In the genomic region with DNA sequence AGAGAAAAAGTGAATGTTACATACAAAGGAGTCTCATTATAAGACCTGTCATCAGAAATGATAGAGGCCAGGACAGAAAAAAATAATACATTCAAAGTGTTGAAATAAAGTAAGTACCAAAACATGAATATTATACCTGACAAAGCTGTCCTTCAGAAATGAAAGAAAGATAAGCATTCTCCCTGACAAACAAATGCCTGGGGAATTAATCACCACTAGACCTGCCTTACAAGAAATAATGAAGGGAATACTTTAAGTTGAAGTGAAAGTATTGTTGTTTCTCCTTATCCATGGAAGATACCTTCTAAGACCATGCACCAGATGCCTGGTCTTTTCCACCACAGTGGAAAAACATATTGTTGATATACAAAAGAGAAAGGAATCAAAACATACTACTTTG, we compare ENCODE assay signal across 26 cellular contexts.
"Had no signal": no experiment of that assay in that cellular context is flagged by ENCODE, and none has a peak within 500 bp of the region (broad histone marks: within the 10 kb centered on the region; RNA-seq: fewer than 3 reads in every experiment).

No MANE protein-coding gene starts in this region.

- H3K27me3 ChIP-seq: ascending aorta had no signal

- H3K4me3 ChIP-seq: ascending aorta had no signal

- ATAC-seq: activated CD8-positive, alpha-beta memory T cell treated with anti-CD3 and anti-CD28 coated beads, Interleukin-2, amount 10 ng/mL, durations not matched to agents 7 days and 5 days; activated CD8-positive, alpha-beta T cell treated with anti-CD3 and anti-CD28 coated beads, Interleukin-2, amount 10 ng/mL, durations not matched to agents 7 days and 5 days; activated naive CD8-positive, alpha-beta T cell treated with anti-CD3 and anti-CD28 coated beads, Interleukin-2, amount 50 U/mL, for 24 hours had no signal

- H3K27ac ChIP-seq: ascending aorta, VCaP had no signal

- H3K4me1 ChIP-seq: ascending aorta had no signal

- DNase-seq: activated B cell treated with CpG ODN at 0.5 μM for 24 hours; activated CD4-positive, alpha-beta memory T cell treated with anti-CD3 and anti-CD28 coated beads for 36 hours; activated CD4-positive, alpha-beta T cell treated with anti-CD3 and anti-CD28 coated beads for 4 hours; activated CD4-positive, alpha-beta T cell treated with anti-CD3 and anti-CD28 coated beads, Interleukin-2, amount 10 ng/mL, durations not matched to agents 24 days and 14 days; activated CD4-positive, alpha-beta T cell treated with anti-CD3 and anti-CD28 coated beads, Interleukin-2, amount 50 U/mL, for 1 hour; activated CD4-positive, alpha-beta T cell treated with anti-CD3 and anti-CD28 coated beads, Interleukin-2, amount 50 U/mL, for 4 hours; activated CD4-positive, CD25-positive, alpha-beta regulatory T cell treated with anti-CD3 and anti-CD28 coated beads, Interleukin-2, amount 50 U/mL, for 72 hours; activated CD8-positive, alpha-beta memory T cell treated with anti-CD3 and anti-CD28 coated beads for 24 hours; activated CD8-positive, alpha-beta memory T cell treated with anti-CD3 and anti-CD28 coated beads, Interleukin-2, amount 10 ng/mL, durations not matched to agents 7 days and 5 days; activated CD8-positive, alpha-beta memory T cell treated with anti-CD3 and anti-CD28 coated beads, Interleukin-2, amount 50 U/mL, for 48 hours; activated CD8-positive, alpha-beta T cell treated with anti-CD3 and anti-CD28 coated beads, Interleukin-2, amount 10 ng/mL, durations not matched to agents 7 days and 5 days; activated effector memory CD4-positive, alpha-beta T cell treated with Interleukin-2 at 50 U/mL for 16 hours; activated gamma-delta T cell; activated naive CD4-positive, alpha-beta T cell treated with anti-CD3 and anti-CD28 coated beads, Interleukin-2, amount 10 ng/mL, durations not matched to agents 7 days and 5 days; activated naive CD4-positive, alpha-beta T cell treated with Interleukin-2 at 50 U/mL for 16 hours; activated naive CD8-positive, alpha-beta T cell treated with anti-CD3 and anti-CD28 coated beads, Interleukin-2, amount 10 ng/mL, durations not matched to agents 7 days and 5 days; activated naive CD8-positive, alpha-beta T cell treated with anti-CD3 and anti-CD28 coated beads, Interleukin-2, amount 50 U/mL, for 24 hours; activated T-cell treated with anti-CD3 and anti-CD28 coated beads, Interleukin-2, amount 50 U/mL, for 24 hours; activated T-cell treated with anti-CD3 and anti-CD28 coated beads, Interleukin-2, amount 50 U/mL, for 48 hours; amygdala; anterior cingulate cortex; central memory CD4-positive, alpha-beta T cell; T-helper 2 cell; T-helper 9 cell had no signal

- H3K36me3 ChIP-seq: ascending aorta had no signal

- H3K9me3 ChIP-seq: ascending aorta had no signal
